17 cellular contexts compared by ENCODE assay signal in genomic region chr1:26410706-26411623, GRCh38. TPM values are rescaled to one million over a fixed set of nuclear protein-coding genes. Genes with fewer than 3 reads are reported as not detected.
DNase-seq lines count a peak whose midpoint lies in the region; ATAC-seq and TF ChIP-seq lines count a peak whose summit lies in the region.
"Had no signal": no experiment of that assay in that cellular context is flagged by ENCODE, and none has a peak within 500 bp of the region (broad histone marks: within the 10 kb centered on the region; RNA-seq: fewer than 3 reads in every experiment).

Gene LIN28A, plus strand, starts transcription at chr1:26410817. Its CDS starts 75 bp downstream, at chr1:26410892.

- BruUV-seq in Caco-2 (replicated peaks; lab: Mats Ljungman, UMichigan), result no TSS peak

- H3K9me3 Mint-ChIP-seq in Caco-2 (ENCODE audit: unreplicated experiment) (no peaks in the 10 kb centered on the region), neural crest cell (no peaks in the 10 kb centered on the region)
- H3K9me3 Mint-ChIP-seq: CD8-positive, alpha-beta T cell had no signal

- WGBS in gastroesophageal sphincter (ENCODE audit: low coverage in 1 of 2), 2 donors, result 4 to 5% methylated on average over 4 of the region's 70 CpGs

- DNase-seq in Caco-2 (no peak), neural crest cell (ENCODE audit: low read depth, low spot score) (no peak), D341Med (ENCODE audit: low spot score) (no peak)
- DNase-seq: activated naive CD4-positive, alpha-beta T cell treated with anti-CD3 and anti-CD28 coated beads, Interleukin-2, amount 50 U/mL, for 16 hours; CD8-positive, alpha-beta T cell; foreskin keratinocyte; NCI-H2171; stimulated activated CD4-positive, alpha-beta T cell treated with anti-CD3 and anti-CD28 coated beads, Interleukin-2, amount 100 ng/mL, for 24 hours; stimulated activated CD8-positive, alpha-beta memory T cell treated with anti-CD3 and anti-CD28 coated beads, Interleukin-4, amount 100 ng/mL, for 48 hours; thyroid gland had no signal

- H3K9me3 ChIP-seq in Caco-2 (no peaks in the 10 kb centered on the region), HUES48 (ENCODE audit: control insufficient read depth, insufficient read depth, low read length) (no peaks in the 10 kb centered on the region), gastroesophageal sphincter (peaks cover 0 to 4% (median 0%) of the 10 kb centered on the region in 3 donors)
- H3K9me3 ChIP-seq: thyroid gland had no signal

- intact Hi-C loops in Caco-2 (cut with micrococcal nuclease; ENCODE audit: unreplicated experiment), result no loop called here

- H3K27me3 Mint-ChIP-seq in Caco-2 (ENCODE audit: insufficient read depth, unreplicated experiment) (no peaks in the 10 kb centered on the region), neural crest cell (ENCODE audit: low read depth) (peaks cover 17% of the 10 kb centered on the region)

- POLR2A ChIA-PET in Caco-2 (lab: Charles Lee), result no interaction called here

- H3K36me3 ChIP-seq in Caco-2 (ENCODE audit: control insufficient read depth, insufficient read depth, low read length) (no peaks in the 10 kb centered on the region), HUES48 (ENCODE audit: control insufficient read depth, insufficient read depth, low read length) (peaks cover 43% of the 10 kb centered on the region), gastroesophageal sphincter (no peaks in the 10 kb centered on the region)
- H3K36me3 ChIP-seq: thyroid gland had no signal

- H3K27ac ChIP-seq in HUES48 (ENCODE audit: low read depth, low read length) (peak within 1 kb of the TSS; percentile 98), gastroesophageal sphincter (no peak within 1 kb of the TSS)
- H3K27ac ChIP-seq: foreskin keratinocyte, thyroid gland had no signal

- H3K36me3 Mint-ChIP-seq in Caco-2 (ENCODE audit: insufficient read depth, unreplicated experiment) (no peaks in the 10 kb centered on the region), neural crest cell (ENCODE audit: low read depth) (peaks cover 19% of the 10 kb centered on the region)
- H3K36me3 Mint-ChIP-seq: CD8-positive, alpha-beta T cell had no signal

- no peak within 1 kb of the TSS for H3K27ac Mint-ChIP-seq in Caco-2 (ENCODE audit: unreplicated experiment)
- H3K27ac Mint-ChIP-seq in neural crest cell (ENCODE audit: unreplicated experiment), result peak within 1 kb of the TSS; percentile 99
- H3K27ac Mint-ChIP-seq: CD8-positive, alpha-beta T cell had no signal

- TF ChIP-seq CTCF in Caco-2 (IDR thresholded peaks at IDR 0.05; ENCODE audit: insufficient read depth in 1 of 2, low read depth in 1 of 2, low read length in 1 of 2, severe bottlenecking in 1 of 2, unreplicated experiment in 1 of 2) (no peak), neural crest cell (conservative IDR thresholded peaks at IDR 0.05) (no peak), gastroesophageal sphincter (IDR thresholded peaks at IDR 0.05) (no peak)

- H3K4me1 ChIP-seq in Caco-2 (peaks cover 30% of the 10 kb centered on the region), HUES48 (ENCODE audit: control insufficient read depth, insufficient read depth, low read length) (peaks cover 45% of the 10 kb centered on the region), gastroesophageal sphincter (no peaks in the 10 kb centered on the region)
- H3K4me1 ChIP-seq: foreskin keratinocyte, thyroid gland had no signal

- peaks cover 7% of the 10 kb centered on the region for H3K4me1 Mint-ChIP-seq in Caco-2 (ENCODE audit: low read depth, unreplicated experiment)
- peaks cover 65% of the 10 kb centered on the region for H3K4me1 Mint-ChIP-seq in neural crest cell

- H3K4me3 Mint-ChIP-seq in Caco-2 (ENCODE audit: unreplicated experiment), result no peak within 1 kb of the TSS
- H3K4me3 Mint-ChIP-seq in neural crest cell, result peak within 1 kb of the TSS; percentile 98

- TF ChIP-seq EP300 in gastroesophageal sphincter (IDR thresholded peaks at IDR 0.05), result no peak

- peak within 1 kb of the TSS; percentile 25 for H3K4me3 ChIP-seq in Caco-2 (ENCODE audit: low read depth, low read length)
- H3K4me3 ChIP-seq in HUES48 (ENCODE audit: low read depth, low read length), result peak within 1 kb of the TSS; percentile 100
- no peak within 1 kb of the TSS for H3K4me3 ChIP-seq in gastroesophageal sphincter
- H3K4me3 ChIP-seq: thyroid gland had no signal

- no peak for TF ChIP-seq POLR2A in gastroesophageal sphincter (IDR thresholded peaks at IDR 0.05)

- CTCF ChIA-PET in Caco-2 (lab: Charles Lee), result no interaction called here

- H3K9ac ChIP-seq in HUES48 (ENCODE audit: low read depth, low read length), result peak within 1 kb of the TSS; percentile 99

- ATAC-seq in esophagus mucosa, result peak; percentile 6
- ATAC-seq in HG02588 (IDR thresholded peaks at IDR 0.05; ENCODE audit: unreplicated experiment), result no peak
- no peak for ATAC-seq in gastroesophageal sphincter
- no peak for ATAC-seq in HG03280 (IDR thresholded peaks at IDR 0.05; ENCODE audit: unreplicated experiment)
- ATAC-seq: CD8-positive, alpha-beta T cell had no signal

- H3K27me3 ChIP-seq in Caco-2 (replicated peaks; ENCODE audit: control insufficient read depth, insufficient read depth, low read length) (no peaks in the 10 kb centered on the region), HUES48 (ENCODE audit: control insufficient read depth, insufficient read depth, low read length) (no peaks in the 10 kb centered on the region), gastroesophageal sphincter (peaks cover 73% of the 10 kb centered on the region)

RNA-seq across cellular contexts. Expression of gene LIN28A, which starts in this region (rescaled TPM):
- 5.7 TPM in 2 replicates for total RNA-seq in Caco-2 (2022)
- total RNA-seq in esophagus mucosa, result not detected
- 445 and 455 TPM in 2 replicates for total RNA-seq in neural crest cell
- not detected for total RNA-seq in gastroesophageal sphincter
- total RNA-seq: bronchial epithelial cell; CD8-positive, alpha-beta T cell; foreskin keratinocyte; kidney epithelial cell; thyroid gland had no signal

Comparison
In these comparisons a context has a peak if more than half of its experiments do, and no peak if none do; other contexts are left out.
1. RNA of gene LIN28A (total RNA-seq): 445 to 455 TPM in neural crest cell; 5.7 TPM in Caco-2, not detected in esophagus mucosa (single experiment) and not detected in gastroesophageal sphincter; every median in the first group is over 10 times any median in the second.
2. Peak in ATAC-seq in esophagus mucosa; RNA of the gene not detected or under 1 TPM.
3. H3K4me3 ChIP-seq: peak in Caco-2 (single experiment) and HUES48 (single experiment); none in gastroesophageal sphincter (0 of 2).